Comparison of ENCODE assay signal across 8 cellular contexts in genomic region chr16:31128711-31129567, GRCh38. TPM values are rescaled to one million over a fixed set of nuclear protein-coding genes. Genes with fewer than 3 reads are reported as not detected.
DNase-seq lines count a peak whose midpoint lies in the region; ATAC-seq and TF ChIP-seq lines count a peak whose summit lies in the region.

No MANE protein-coding gene starts in this region.

- DNase-seq in WTC11 (ENCODE audit: low spot score): no peak
- DNase-seq in islet precursor cell: peak; percentile 56
- no peak for DNase-seq in NCI-H82 (lab: John Stamatoyannopoulos, UW)
- DNase-seq in WERI-Rb-1: no peak
- DNase-seq in NCI-H524 treated with DMSO at 0.1 percent for 48 hours (lab: John Stamatoyannopoulos, UW): no peak

- no peak overlapping the region for H3K4me3 ChIP-seq in Loucy (ENCODE audit: low read length, poor library complexity, severe bottlenecking)
- H3K4me3 ChIP-seq in skin epidermis: no peak overlapping the region
- no peak overlapping the region for H3K4me3 ChIP-seq in WERI-Rb-1 (ENCODE audit: low read depth, low read length)

- no peak for TF ChIP-seq CTCF in Loucy (conservative IDR thresholded peaks at IDR 0.05; ENCODE audit: low read length)
- TF ChIP-seq CTCF in WTC11 (IDR thresholded peaks at IDR 0.05): no peak
- no peak for TF ChIP-seq CTCF in WERI-Rb-1 (IDR thresholded peaks at IDR 0.05; ENCODE audit: low read depth, low read length)

- no peak overlapping the region for H3K4me3 Mint-ChIP-seq in WTC11

- no peaks in the 10 kb centered on the region for H3K27me3 Mint-ChIP-seq in WTC11 (ENCODE audit: low read depth)

- H3K4me1 Mint-ChIP-seq in WTC11: peaks cover 36% of the 10 kb centered on the region

- peaks cover 30% of the 10 kb centered on the region for H3K36me3 Mint-ChIP-seq in WTC11

- H3F3A ChIP-seq in Loucy (ENCODE audit: low read depth): no peaks in the 10 kb centered on the region

- H3K9ac ChIP-seq in Loucy (ENCODE audit: low read depth, low read length, poor library complexity, severe bottlenecking): peak overlapping the region; percentile 16

- H3K4me2 ChIP-seq in Loucy (ENCODE audit: low read depth, low read length, poor library complexity, severe bottlenecking): no peak overlapping the region

- no peaks in the 10 kb centered on the region for H4K20me1 ChIP-seq in Loucy (ENCODE audit: insufficient read depth, low read length, poor library complexity, severe bottlenecking)

- H3K9me3 ChIP-seq in Loucy (ENCODE audit: insufficient read depth, low read depth, low read length) (no peaks in the 10 kb centered on the region), WERI-Rb-1 (ENCODE audit: severe bottlenecking) (no peaks in the 10 kb centered on the region)

- no peaks in the 10 kb centered on the region for H3K27me3 ChIP-seq in Loucy (ENCODE audit: insufficient read depth, low read length, poor library complexity, severe bottlenecking)
- no peaks in the 10 kb centered on the region for H3K27me3 ChIP-seq in WERI-Rb-1 (ENCODE audit: insufficient read depth, low read depth, severe bottlenecking)

- no peak overlapping the region for H2AFZ ChIP-seq in Loucy (ENCODE audit: low read length)

- 0 out of 2 replicates have a peak overlapping the region, but pooled peaks have one; percentile 66 for H3K27ac Mint-ChIP-seq in WTC11

- H3K4me1 ChIP-seq in Loucy (ENCODE audit: insufficient read depth, low read length, poor library complexity, severe bottlenecking): no peaks in the 10 kb centered on the region

- H3K27ac ChIP-seq in skin epidermis (peak overlapping the region; percentile 35 to 85 (median 77)), WERI-Rb-1 (no peak overlapping the region)

- CTCF ChIA-PET in WTC11 (lab: Charles Lee): interaction anchor here (2.6 to 3.3 kb wide), 2 partner anchors 11 to 13 kb away, joined by 12 to 25 read pairs; partner anchors contain the start of gene KAT8

- no peaks in the 10 kb centered on the region for H3K79me2 ChIP-seq in Loucy (ENCODE audit: insufficient read depth, low read length)

- no peaks in the 10 kb centered on the region for H3K9me3 Mint-ChIP-seq in WTC11

- no peaks in the 10 kb centered on the region for H3K9me2 ChIP-seq in Loucy (replicated peaks; ENCODE audit: low read depth, low read length)

- no peak for ATAC-seq in WTC11
- ATAC-seq in HG03135 (IDR thresholded peaks at IDR 0.05; ENCODE audit: unreplicated experiment): no peak

- H3K36me3 ChIP-seq in Loucy (ENCODE audit: insufficient read depth, low read length): no peaks in the 10 kb centered on the region
- H3K36me3 ChIP-seq in WERI-Rb-1: peaks cover 54% of the 10 kb centered on the region

- POLR2A ChIA-PET in WTC11 (lab: Charles Lee): interaction anchor here (1.1 to 1.4 kb wide), 2 partner anchors 11 to 51 kb away, joined by 3 to 6 read pairs; partner anchors contain the start of genes FUS and KAT8

TF ChIP-seq in WTC11, 78 proteins besides CTCF, POLR2A, EP300 and RAD21 (continues in another document):
- TF ChIP-seq IRF1 (CRISPR knock-in tag; IDR thresholded peaks at IDR 0.05): no peak
- TF ChIP-seq ZSCAN18 (CRISPR knock-in tag; IDR thresholded peaks at IDR 0.05): no peak
- no peak for TF ChIP-seq STAT6 (CRISPR knock-in tag; conservative IDR thresholded peaks at IDR 0.05; ENCODE audit: low read depth)
- no peak for TF ChIP-seq ZNF532 (CRISPR knock-in tag; IDR thresholded peaks at IDR 0.05; ENCODE audit: borderline replicate concordance)
- no peak for TF ChIP-seq NFYB (CRISPR knock-in tag; conservative IDR thresholded peaks at IDR 0.05; ENCODE audit: low read depth)
- TF ChIP-seq E2F1 (CRISPR knock-in tag; IDR thresholded peaks at IDR 0.05): no peak
- no peak for TF ChIP-seq ATF1 (CRISPR knock-in tag; IDR thresholded peaks at IDR 0.05)
- TF ChIP-seq ZNF396 (CRISPR knock-in tag; IDR thresholded peaks at IDR 0.05; ENCODE audit: borderline replicate concordance): no peak
- no peak for TF ChIP-seq ATF3 (CRISPR knock-in tag; conservative IDR thresholded peaks at IDR 0.05)

RNA-seq across cellular contexts. Expression of gene PRSS8, which starts 6.6 kb away (rescaled TPM):
- 78.8 to 127 TPM (median 127 TPM) in 3 replicates for total RNA-seq in WTC11 (2021)

RNA-seq across cellular contexts. Expression of gene KAT8, which starts 11.5 kb away (rescaled TPM):
- 65.7 to 70.8 TPM (median 69.8 TPM) in 3 replicates for total RNA-seq in WTC11 (2021)

RNA-seq across cellular contexts. Expression of gene BCKDK, which starts 20.8 kb away (rescaled TPM):
- total RNA-seq in WTC11 (2021): 58.3 to 71.3 TPM (median 69.3 TPM) in 3 replicates

RNA-seq across cellular contexts. Expression of gene PRSS36, which starts 20.9 kb away (rescaled TPM):
- 0.48 to 1.5 TPM (median 1.3 TPM) in 3 replicates for total RNA-seq in WTC11 (2021)

RNA-seq across cellular contexts. Expression of gene VKORC1, which starts 34.3 kb away (rescaled TPM):
- total RNA-seq in WTC11 (2021): 85.7 to 114 TPM (median 110 TPM) in 3 replicates
